In the genomic region with DNA sequence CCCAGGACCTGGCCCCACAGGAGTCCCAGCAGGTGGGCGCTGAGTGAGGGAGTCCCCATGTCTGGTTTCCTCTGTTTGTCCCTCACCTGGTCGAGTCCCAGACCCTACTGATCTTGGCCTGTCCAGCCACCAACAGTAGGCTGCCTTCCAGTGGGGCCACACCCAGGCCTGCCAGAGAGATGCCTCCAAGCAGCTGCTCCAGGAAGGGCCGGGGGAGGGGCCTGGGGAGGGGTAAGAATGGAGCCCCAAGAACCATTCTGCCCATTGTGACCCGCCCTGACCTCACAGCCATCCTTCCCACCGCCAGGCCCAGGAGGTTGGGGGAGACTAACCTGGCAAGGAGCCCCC, we compare ENCODE assay signal across 8 cellular contexts.
DNase-seq lines count a peak whose midpoint lies in the region; ATAC-seq and TF ChIP-seq lines count a peak whose summit lies in the region.

No MANE protein-coding gene starts in this region.

- no peak overlapping the region for H3K27ac ChIP-seq in BLaER1
- no peak overlapping the region for H3K27ac ChIP-seq in duodenal mucosa (ENCODE audit: low read depth, low read length)

- H3K4me3 ChIP-seq in BLaER1, result no peak overlapping the region; the same call in 1 of the 2 replicates
- H3K4me3 ChIP-seq in LNCaP clone FGC (ENCODE audit: low read depth, low read length), result peak overlapping the region; percentile 79
- H3K4me3 ChIP-seq in duodenal mucosa (ENCODE audit: low read depth in 1 of 2, low read length in 2 of 2), result peak overlapping the region; percentile 81 to 83

- no peaks in the 10 kb centered on the region for H3K9me3 ChIP-seq in BLaER1
- H3K9me3 ChIP-seq in duodenal mucosa (ENCODE audit: control insufficient read depth in 1 of 2, low read length in 2 of 2), result no peaks in the 10 kb centered on the region

- H3K4me3 Mint-ChIP-seq in nephron progenitor cell, result peak overlapping the region; percentile 77

- TF ChIP-seq CTCF in LNCaP clone FGC (IDR thresholded peaks at IDR 0.05; ENCODE audit: control insufficient read depth, extremely low read depth, insufficient read depth) (no peak), nephron progenitor cell (IDR thresholded peaks at IDR 0.05) (no peak)

- no peaks in the 10 kb centered on the region for H3K9me3 Mint-ChIP-seq in nephron progenitor cell

- H3K27ac Mint-ChIP-seq in nephron progenitor cell, result no peak overlapping the region

- ATAC-seq in HG02970 (IDR thresholded peaks at IDR 0.05; ENCODE audit: low FRiP score, unreplicated experiment), result no peak
- no peak for ATAC-seq in GM21576 (IDR thresholded peaks at IDR 0.05; ENCODE audit: unreplicated experiment)

- DNase-seq in LNCaP clone FGC (ENCODE audit: low read depth), result no peak
- DNase-seq in nephron progenitor cell, result no peak
- DNase-seq in stimulated activated CD4-positive, alpha-beta T cell treated with anti-CD3 and anti-CD28 coated beads, Interleukin-12 subunit alpha, Interleukin-12 subunit beta, amount 100 ng/mL, for 4 hours, result no peak
- no peak for DNase-seq in RPMI8226

- H3K36me3 ChIP-seq in BLaER1 (no peaks in the 10 kb centered on the region), duodenal mucosa (ENCODE audit: control insufficient read depth in 1 of 2, insufficient read depth in 2 of 2, low read length in 2 of 2) (peaks cover 0 to 9% of the 10 kb centered on the region in 2 donors)

- H4K20me1 ChIP-seq in BLaER1, result no peaks in the 10 kb centered on the region

- peaks cover 30% of the 10 kb centered on the region for H3K4me1 Mint-ChIP-seq in nephron progenitor cell

- H3K4me1 ChIP-seq in BLaER1, result peaks cover 20% of the 10 kb centered on the region
- peaks cover 28 to 29% of the 10 kb centered on the region in 2 donors for H3K4me1 ChIP-seq in duodenal mucosa (ENCODE audit: control insufficient read depth in 1 of 2, insufficient read depth in 2 of 2, low read length in 2 of 2)

- H3K9ac ChIP-seq in BLaER1 (no peak overlapping the region; the same call in 1 of the 2 replicates), duodenal mucosa (ENCODE audit: low read depth in 1 of 2, low read length in 2 of 2) (peak overlapping the region; percentile 77 to 86)

- peak overlapping the region; percentile 89 for H3K4me2 ChIP-seq in BLaER1

- no peaks in the 10 kb centered on the region for H3K36me3 Mint-ChIP-seq in nephron progenitor cell (ENCODE audit: low read depth)

- H3K27me3 Mint-ChIP-seq in nephron progenitor cell (ENCODE audit: low read depth, poor library complexity), result peaks cover 25% of the 10 kb centered on the region

- no peaks in the 10 kb centered on the region for H3K27me3 ChIP-seq in BLaER1
- H3K27me3 ChIP-seq in duodenal mucosa (ENCODE audit: control insufficient read depth in 1 of 2, insufficient read depth in 2 of 2, low read length in 2 of 2), result no peaks in the 10 kb centered on the region
